In the genomic region with DNA sequence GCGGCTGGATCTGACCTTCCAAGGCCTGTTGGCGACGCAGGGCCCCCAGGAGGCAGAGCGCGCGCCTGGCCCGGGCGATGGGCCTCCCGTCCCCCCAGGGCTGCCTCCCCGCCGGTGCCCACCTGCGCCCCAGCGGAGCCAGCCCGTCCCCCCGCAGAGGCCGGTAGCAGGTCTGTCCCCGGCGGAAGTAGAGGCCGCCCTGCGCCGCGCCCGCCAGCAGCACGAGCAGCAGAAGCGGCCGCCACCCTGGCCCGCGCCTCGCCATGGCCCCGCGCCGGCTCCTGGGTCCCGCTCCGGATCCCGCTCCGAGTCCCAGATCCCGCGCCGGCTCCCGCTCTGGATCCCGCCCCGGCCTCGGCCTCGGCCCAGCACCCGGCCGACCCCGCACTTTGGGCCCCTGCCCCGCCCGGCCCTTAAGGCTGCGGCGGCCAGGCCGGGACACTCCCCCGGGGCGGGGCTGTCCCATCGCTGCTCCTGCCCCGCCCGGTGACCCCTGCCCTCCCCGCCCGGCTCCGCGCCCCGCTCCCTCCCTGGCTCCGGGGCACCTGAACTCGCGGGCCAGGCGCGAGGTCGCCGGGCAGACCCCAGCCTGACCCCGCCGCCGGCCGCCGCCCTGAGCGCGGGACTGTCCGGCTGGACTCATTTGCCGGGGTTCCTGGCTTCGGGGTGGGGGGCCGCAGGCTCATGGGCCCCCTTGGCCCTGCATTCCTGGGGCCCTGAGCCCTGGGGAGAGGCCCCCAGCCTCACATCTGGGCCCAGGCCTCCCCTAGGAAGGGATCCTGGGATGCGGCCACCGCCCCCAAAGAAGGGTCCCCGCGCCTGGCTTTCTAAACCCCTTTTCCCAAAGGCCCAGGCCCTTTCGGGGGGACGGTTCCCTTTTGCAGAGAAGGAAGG, we compare ENCODE assay signal across 8 cellular contexts. TPM values are rescaled to one million over a fixed set of nuclear protein-coding genes. Genes with fewer than 3 reads are reported as not detected.
DNase-seq lines count a peak whose midpoint lies in the region; ATAC-seq and TF ChIP-seq lines count a peak whose summit lies in the region.

A gene (minus strand): TSS at position 391 of the 894 bp plus-strand sequence. CDS start 126 bp downstream, at position 265.

- H3K27ac ChIP-seq in OCI-LY7 (ENCODE audit: low read depth, low read length, poor library complexity, severe bottlenecking): peak within 1 kb of the TSS; percentile 85
- peak within 1 kb of the TSS; percentile 84 for H3K27ac ChIP-seq in psoas muscle

- H3K4me3 ChIP-seq in OCI-LY7 (ENCODE audit: low read depth, low read length, poor library complexity, severe bottlenecking): peak within 1 kb of the TSS; percentile 74
- H3K4me3 ChIP-seq in psoas muscle: peak within 1 kb of the TSS; percentile 94

- H3K9me2 ChIP-seq in OCI-LY7 (ENCODE audit: insufficient read depth, low read length): no peaks in the 10 kb centered on the region

- H3K4me1 ChIP-seq in OCI-LY7 (ENCODE audit: insufficient read depth, low read length, poor library complexity, severe bottlenecking) (peaks cover 70% of the 10 kb centered on the region), psoas muscle (peaks cover 18% of the 10 kb centered on the region)

- POLR2A ChIA-PET in OCI-LY7 (lab: Charles Lee): no interaction called here

- TF ChIP-seq CTCF in OCI-LY7 (conservative IDR thresholded peaks at IDR 0.05; ENCODE audit: low read length) (no peak), psoas muscle (IDR thresholded peaks at IDR 0.05) (no peak)

- peak within 1 kb of the TSS; percentile 50; the same call in 1 of the 2 replicates for H2AFZ ChIP-seq in OCI-LY7 (ENCODE audit: low read length)

- H3K36me3 Mint-ChIP-seq in activated naive CD8-positive, alpha-beta T cell treated with anti-CD3 and anti-CD28 coated beads, Interleukin-2, amount 50 U/mL, for 24 hours (ENCODE audit: low read depth): peaks cover 6% of the 10 kb centered on the region

- peaks cover 16% of the 10 kb centered on the region; the same call in 1 of the 2 replicates for H3K36me3 ChIP-seq in OCI-LY7 (ENCODE audit: insufficient read depth, low read length)
- H3K36me3 ChIP-seq in psoas muscle (ENCODE audit: insufficient read depth in 1 of 2, low read depth in 1 of 2): peaks cover 0 to 10% of the 10 kb centered on the region in 2 donors

- no peaks in the 10 kb centered on the region for H3K27me3 Mint-ChIP-seq in activated naive CD8-positive, alpha-beta T cell treated with anti-CD3 and anti-CD28 coated beads, Interleukin-2, amount 50 U/mL, for 24 hours

- CTCF ChIA-PET in OCI-LY7 (lab: Charles Lee; ENCODE audit: unreplicated experiment): no interaction called here

- H3K4me2 ChIP-seq in OCI-LY7 (ENCODE audit: low read length): peak within 1 kb of the TSS; percentile 94

- H3K27ac Mint-ChIP-seq in activated naive CD8-positive, alpha-beta T cell treated with anti-CD3 and anti-CD28 coated beads, Interleukin-2, amount 50 U/mL, for 24 hours: peak within 1 kb of the TSS; percentile 71

- intact Hi-C loops in OCI-LY7 (cut with micrococcal nuclease; ENCODE audit: unreplicated experiment): loop anchor here (1.0 to 10.0 kb wide), 4 partner anchors 25 to 354 kb away; a partner anchor contains a TSS
- intact Hi-C loops in cardiac septum (cut with DNase I): loop anchor here (1.0 to 10.0 kb wide), 2 partner anchors 26 to 112 kb away; a partner anchor contains a TSS
- intact Hi-C loops in psoas muscle (cut with DNase I): no loop called here

- ATAC-seq in GM21447 (IDR thresholded peaks at IDR 0.05; ENCODE audit: unreplicated experiment) (peak; percentile 21), psoas muscle (peak; percentile 79 to 88 (median 85)), HG02981 (IDR thresholded peaks at IDR 0.05; ENCODE audit: unreplicated experiment) (no peak)
- peak; percentile 60 for ATAC-seq in activated naive CD8-positive, alpha-beta T cell treated with anti-CD3 and anti-CD28 coated beads, Interleukin-2, amount 50 U/mL, for 24 hours

- no peaks in the 10 kb centered on the region for H3K27me3 ChIP-seq in psoas muscle (ENCODE audit: insufficient read depth in 3 of 3, low read length in 2 of 3)

- no peaks in the 10 kb centered on the region for H4K20me1 ChIP-seq in OCI-LY7 (ENCODE audit: insufficient read depth, low read length)

- peaks cover 19% of the 10 kb centered on the region; the same call in 1 of the 2 replicates for H3K79me2 ChIP-seq in OCI-LY7 (ENCODE audit: insufficient read depth, low read depth, low read length)

- peaks cover 41% of the 10 kb centered on the region for H3K4me1 Mint-ChIP-seq in activated naive CD8-positive, alpha-beta T cell treated with anti-CD3 and anti-CD28 coated beads, Interleukin-2, amount 50 U/mL, for 24 hours

- H3K9me3 Mint-ChIP-seq in activated naive CD8-positive, alpha-beta T cell treated with anti-CD3 and anti-CD28 coated beads, Interleukin-2, amount 50 U/mL, for 24 hours: no peaks in the 10 kb centered on the region

- BruUV-seq in OCI-LY7 (replicated peaks; lab: Mats Ljungman, UMichigan): no TSS peak

- no peaks in the 10 kb centered on the region for H3K9me3 ChIP-seq in OCI-LY7 (ENCODE audit: low read length)
- H3K9me3 ChIP-seq in psoas muscle: no peaks in the 10 kb centered on the region

- 10 to 22% (median 16%) methylated on average over 39 to 86 of the region's 86 CpGs for WGBS in psoas muscle, 3 donors

- H3K4me3 Mint-ChIP-seq in activated naive CD8-positive, alpha-beta T cell treated with anti-CD3 and anti-CD28 coated beads, Interleukin-2, amount 50 U/mL, for 24 hours: peak within 1 kb of the TSS; percentile 78

- DNase-seq in AG20443 (ENCODE audit: low spot score) (peak; percentile 95), OCI-LY7 (ENCODE audit: low spot score) (peak; percentile 53), cardiac septum (ENCODE audit: low spot score) (peak; percentile 86), psoas muscle (peak; percentile 79 to 82), D341Med (ENCODE audit: low spot score) (no peak)
- peak; percentile 58 for DNase-seq in activated naive CD8-positive, alpha-beta T cell treated with anti-CD3 and anti-CD28 coated beads, Interleukin-2, amount 50 U/mL, for 24 hours

RNA-seq across cellular contexts. Expression of the gene that starts here (rescaled TPM):
- total RNA-seq in OCI-LY7 (2014; rRNA removed; shearing (Covaris generic)): 47.2 and 50.5 TPM in 2 replicates
- total RNA-seq in OCI-LY7 (2022) (81.5 and 114 TPM in 2 replicates), cardiac septum (157 TPM), psoas muscle (10 to 100 TPM; 41.2 to 50.5 (median 45.0) TPM)
- 10 to 100 TPM; 38.2 to 47.3 (median 41.0) TPM for polyA plus RNA-seq in psoas muscle

Comparison
In these comparisons a context has a peak if more than half of its experiments do, and no peak if none do; other contexts are left out.
1. intact Hi-C loops: an anchor here in OCI-LY7 (1.0 to 10.0 kb wide) and cardiac septum (1.0 to 10.0 kb wide); none called in psoas muscle.